17 cellular contexts compared by ENCODE assay signal in genomic region chr17:51908841-51909537, GRCh38.
DNase-seq lines count a peak whose midpoint lies in the region; ATAC-seq and TF ChIP-seq lines count a peak whose summit lies in the region.
"Had no signal": no experiment of that assay in that cellular context is flagged by ENCODE, and none has a peak within 500 bp of the region (broad histone marks: within the 10 kb centered on the region; RNA-seq: fewer than 3 reads in every experiment).

No MANE protein-coding gene starts in this region.

- H3K27ac ChIP-seq in stomach: no peak overlapping the region
- H3K27ac ChIP-seq: GM23248 had no signal

- no peaks in the 10 kb centered on the region for H3K4me1 Mint-ChIP-seq in stimulated activated memory B cell treated with anti-CD40 and anti-IgM and Interleukin-4, amounts not matched to agents 10 μg/mL and 1 μg/mL and 100 μg/mL, for 72 hours
- H3K4me1 Mint-ChIP-seq: B cell; CD4-positive, CD25-positive, alpha-beta regulatory T cell had no signal

- no peaks in the 10 kb centered on the region for H3K36me3 ChIP-seq in stomach

- no peak overlapping the region for H3K27ac Mint-ChIP-seq in stimulated activated memory B cell treated with anti-CD40 and anti-IgM and Interleukin-4, amounts not matched to agents 10 μg/mL and 1 μg/mL and 100 μg/mL, for 72 hours
- H3K27ac Mint-ChIP-seq: B cell; CD4-positive, CD25-positive, alpha-beta regulatory T cell had no signal

- H3K9me3 Mint-ChIP-seq in stimulated activated memory B cell treated with anti-CD40 and anti-IgM and Interleukin-4, amounts not matched to agents 10 μg/mL and 1 μg/mL and 100 μg/mL, for 72 hours: no peaks in the 10 kb centered on the region
- H3K9me3 Mint-ChIP-seq: CD4-positive, CD25-positive, alpha-beta regulatory T cell had no signal

- H3K36me3 Mint-ChIP-seq in stimulated activated memory B cell treated with anti-CD40 and anti-IgM and Interleukin-4, amounts not matched to agents 10 μg/mL and 1 μg/mL and 100 μg/mL, for 72 hours: no peaks in the 10 kb centered on the region
- H3K36me3 Mint-ChIP-seq: CD4-positive, CD25-positive, alpha-beta regulatory T cell had no signal

- intact Hi-C loops in stomach (cut with DNase I; ENCODE audit: low total_unique reads): no loop called here

- TF ChIP-seq EP300 in stomach (IDR thresholded peaks at IDR 0.05): no peak

- TF ChIP-seq CTCF in stomach (IDR thresholded peaks at IDR 0.05): no peak

- in situ Hi-C loops in KBM-7 (cut with MboI; ENCODE audit: low pct_unique_long_range_greater_than_20kb, low sequenced_read_pairs): no loop called here

- H3K27me3 ChIP-seq in stomach: no peaks in the 10 kb centered on the region

- 64 to 74% (median 70%) methylated on average over 7 of the region's 7 CpGs for WGBS in stomach, 5 donors

- no peak for DNase-seq in stomach
- no peak for DNase-seq in KBM-7
- no peak for DNase-seq in putamen (ENCODE audit: low spot score)
- DNase-seq: Caco-2; CD4-positive, CD25-positive, alpha-beta regulatory T cell; GM23248; HCEC 1CT; NCI-H1417; NCI-H187 treated with DMSO at 0.1 percent for 48 hours; NCI-H526 treated with DMSO at 0.1 percent for 48 hours; NK-92 treated with Interleukin-12 subunit alpha and Interleukin-12 subunit beta, amount 100 ng/mL, for 24 hours; PC-3 had no signal

- no peak for TF ChIP-seq POLR2A in stomach (IDR thresholded peaks at IDR 0.05)

- peak; percentile 46 for ATAC-seq in GM18858 (IDR thresholded peaks at IDR 0.05; ENCODE audit: unreplicated experiment)
- ATAC-seq in GM21423 (IDR thresholded peaks at IDR 0.05; ENCODE audit: unreplicated experiment): peak; percentile 46
- ATAC-seq in HG03521 (IDR thresholded peaks at IDR 0.05; ENCODE audit: unreplicated experiment): peak; percentile 50
- peak; percentile 16 for ATAC-seq in stimulated activated memory B cell treated with anti-CD40 and anti-IgM and Interleukin-4, amounts not matched to agents 10 μg/mL and 1 μg/mL and 100 μg/mL, for 72 hours
- ATAC-seq: PC-3 had no signal

- H3K4me3 ChIP-seq in stomach: no peak overlapping the region
- H3K4me3 ChIP-seq: GM23248 had no signal

- no peak overlapping the region for H3K4me3 Mint-ChIP-seq in stimulated activated memory B cell treated with anti-CD40 and anti-IgM and Interleukin-4, amounts not matched to agents 10 μg/mL and 1 μg/mL and 100 μg/mL, for 72 hours
- H3K4me3 Mint-ChIP-seq: B cell; CD4-positive, CD25-positive, alpha-beta regulatory T cell had no signal

- H3K9me3 ChIP-seq in stomach: no peaks in the 10 kb centered on the region
- H3K9me3 ChIP-seq: Caco-2 had no signal

- H3K4me1 ChIP-seq in stomach: no peaks in the 10 kb centered on the region
- H3K4me1 ChIP-seq: Caco-2 had no signal

- no peaks in the 10 kb centered on the region for H3K27me3 Mint-ChIP-seq in stimulated activated memory B cell treated with anti-CD40 and anti-IgM and Interleukin-4, amounts not matched to agents 10 μg/mL and 1 μg/mL and 100 μg/mL, for 72 hours
- H3K27me3 Mint-ChIP-seq: B cell; CD4-positive, CD25-positive, alpha-beta regulatory T cell had no signal
